Comparison of ENCODE assay signal across 8 cellular contexts in the genomic region with DNA sequence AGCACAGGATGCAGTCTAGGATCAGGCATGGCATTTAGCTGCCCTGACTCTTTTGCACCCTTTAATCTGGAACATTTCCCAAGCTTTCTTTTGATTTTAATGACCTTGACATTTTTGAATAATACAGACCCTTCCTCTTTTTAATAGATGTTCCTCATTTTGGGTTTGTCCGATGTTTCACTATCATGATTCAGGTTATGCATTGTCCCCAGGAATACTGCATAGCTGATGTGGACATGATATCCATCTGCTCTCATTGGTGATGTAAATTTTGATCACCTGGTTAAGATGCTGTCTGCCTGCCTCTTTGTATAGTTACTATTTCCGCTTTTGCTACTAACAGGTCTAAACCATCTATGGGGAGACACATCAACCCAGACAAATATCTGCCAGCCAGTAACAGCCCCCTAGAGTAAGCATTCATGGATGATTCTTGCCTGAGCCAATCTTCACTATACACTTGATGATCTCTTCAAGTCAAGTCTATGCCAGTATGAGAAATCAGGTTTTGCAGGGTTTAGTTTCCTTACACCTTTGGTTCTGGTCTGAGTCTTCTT. TPM values are rescaled to one million over a fixed set of nuclear protein-coding genes. Genes with fewer than 3 reads are reported as not detected.
DNase-seq lines count a peak whose midpoint lies in the region; ATAC-seq and TF ChIP-seq lines count a peak whose summit lies in the region.

No MANE protein-coding gene starts in this region.

- TSS peak; percentile 33 for BruUV-seq in PC-9 (replicated peaks; lab: Mats Ljungman, UMichigan)

- H3K27ac ChIP-seq in PC-9 (no peak overlapping the region), upper lobe of right lung (peak overlapping the region; percentile 90)

- peak overlapping the region; percentile 91 for H3K27ac Mint-ChIP-seq in activated T-cell treated with anti-CD3 and anti-CD28 coated beads, Interleukin-2, amount 50 U/mL, for 24 hours

- no peak for TF ChIP-seq CTCF in PC-9 (conservative IDR thresholded peaks at IDR 0.05)
- TF ChIP-seq CTCF in upper lobe of right lung (IDR thresholded peaks at IDR 0.05) = no peak

- H3K27me3 ChIP-seq in PC-9 (ENCODE audit: insufficient read depth, low read depth) = no peaks in the 10 kb centered on the region
- H3K27me3 ChIP-seq in iPS-15b (ENCODE audit: control insufficient read depth, insufficient read depth, low read length) = no peaks in the 10 kb centered on the region
- no peaks in the 10 kb centered on the region for H3K27me3 ChIP-seq in upper lobe of right lung

- ATAC-seq in HG02870 (IDR thresholded peaks at IDR 0.05; ENCODE audit: unreplicated experiment) (peak; percentile 21), upper lobe of right lung (no peak)

- no peaks in the 10 kb centered on the region for H3K9me3 Mint-ChIP-seq in activated T-cell treated with anti-CD3 and anti-CD28 coated beads, Interleukin-2, amount 50 U/mL, for 24 hours

- peaks cover 18% of the 10 kb centered on the region for H3K79me2 ChIP-seq in PC-9 (ENCODE audit: low read depth)

- H3K4me1 ChIP-seq in PC-9 (replicated peaks; ENCODE audit: insufficient read depth) (peaks cover 14% of the 10 kb centered on the region; the same call in 1 of the 2 replicates), iPS-15b (ENCODE audit: control insufficient read depth, insufficient read depth, low read length) (peaks cover 10% of the 10 kb centered on the region), upper lobe of right lung (peaks cover 26% of the 10 kb centered on the region)

- H3K4me1 Mint-ChIP-seq in activated T-cell treated with anti-CD3 and anti-CD28 coated beads, Interleukin-2, amount 50 U/mL, for 24 hours (ENCODE audit: low read depth) = peaks cover 44% of the 10 kb centered on the region

- H3K9ac ChIP-seq in iPS-15b (ENCODE audit: low read depth, low read length) = no peak overlapping the region

- no peaks in the 10 kb centered on the region for H3K9me3 ChIP-seq in PC-9 (ENCODE audit: insufficient read depth, low read depth)
- no peaks in the 10 kb centered on the region for H3K9me3 ChIP-seq in iPS-15b (ENCODE audit: control insufficient read depth, insufficient read depth, low read length)
- H3K9me3 ChIP-seq in upper lobe of right lung = no peaks in the 10 kb centered on the region

- DNase-seq in activated T-cell treated with anti-CD3 and anti-CD28 coated beads, Interleukin-2, amount 50 U/mL, for 24 hours = no peak
- DNase-seq in activated T-cell treated with anti-CD3 and anti-CD28 coated beads, Interleukin-2, amount 50 U/mL, for 48 hours = no peak
- DNase-seq in PC-9 = no peak
- no peak for DNase-seq in upper lobe of right lung
- no peak for DNase-seq in NCI-H2171 (lab: John Stamatoyannopoulos, UW)
- no peak for DNase-seq in NCI-H2081 (lab: John Stamatoyannopoulos, UW)

- H3K9me2 ChIP-seq in PC-9 (ENCODE audit: insufficient read depth) = no peaks in the 10 kb centered on the region

- H3F3A ChIP-seq in PC-9 (ENCODE audit: insufficient read depth, low read depth) = peaks cover 14% of the 10 kb centered on the region; the same call in 1 of the 2 replicates

- POLR2A ChIA-PET in PC-9 (lab: Charles Lee; ENCODE audit: unreplicated experiment) = interaction anchor here (0.8 kb wide), 1 partner anchor 50 kb away, joined by 3 read pairs; no protein-coding TSS in a partner anchor

- H3K4me3 Mint-ChIP-seq in activated T-cell treated with anti-CD3 and anti-CD28 coated beads, Interleukin-2, amount 50 U/mL, for 24 hours = peak overlapping the region; percentile 82

- H3K4me3 ChIP-seq in PC-9 (no peak overlapping the region), iPS-15b (ENCODE audit: low read depth, low read length) (peak overlapping the region; percentile 68), upper lobe of right lung (peak overlapping the region; percentile 65)

- intact Hi-C loops in PC-9 (cut with micrococcal nuclease; ENCODE audit: unreplicated experiment) = loop anchor here (2.0 to 10.0 kb wide), 2 partner anchors 86 to 118 kb away; no protein-coding TSS in a partner anchor
- intact Hi-C loops in upper lobe of right lung (cut with DNase I) = loop anchor here (10.0 kb wide), 1 partner anchor 62 kb away; no protein-coding TSS in a partner anchor

- H3K36me3 Mint-ChIP-seq in activated T-cell treated with anti-CD3 and anti-CD28 coated beads, Interleukin-2, amount 50 U/mL, for 24 hours (ENCODE audit: low read depth) = peaks cover 18% of the 10 kb centered on the region

- no peaks in the 10 kb centered on the region for H3K27me3 Mint-ChIP-seq in activated T-cell treated with anti-CD3 and anti-CD28 coated beads, Interleukin-2, amount 50 U/mL, for 24 hours

- H3K4me2 ChIP-seq in PC-9 = peak overlapping the region; percentile 89

- H3K36me3 ChIP-seq in PC-9 (ENCODE audit: low read depth) = no peaks in the 10 kb centered on the region
- no peaks in the 10 kb centered on the region for H3K36me3 ChIP-seq in iPS-15b (ENCODE audit: control insufficient read depth, insufficient read depth, low read length)
- no peaks in the 10 kb centered on the region for H3K36me3 ChIP-seq in upper lobe of right lung

- CTCF ChIA-PET in PC-9 (lab: Charles Lee) = interaction anchor here (0.5 to 0.6 kb wide), 2 partner anchors 51 to 746 kb away, joined by 3 to 4 read pairs; partner anchors contain the start of gene ULK4

- no peaks in the 10 kb centered on the region for H4K20me1 ChIP-seq in PC-9 (ENCODE audit: insufficient read depth)

- H2AFZ ChIP-seq in PC-9 = no peak overlapping the region

RNA-seq across cellular contexts. Expression of gene ULK4, which starts 50.6 kb away (rescaled TPM):
- 5.9 and 8.7 TPM in 2 replicates for total RNA-seq in PC-9 (2021)
- 11.2 TPM for total RNA-seq in upper lobe of right lung
